ENCODE assay signal across 8 cellular contexts in genomic region chr1:166876540-166876838, GRCh38. TPM values are rescaled to one million over a fixed set of nuclear protein-coding genes. Genes with fewer than 3 reads are reported as not detected.
DNase-seq lines count a peak whose midpoint lies in the region; ATAC-seq and TF ChIP-seq lines count a peak whose summit lies in the region.

No MANE protein-coding gene starts in this region.

- H3K4me3 Mint-ChIP-seq in activated naive CD8-positive, alpha-beta T cell treated with anti-CD3 and anti-CD28 coated beads, Interleukin-2, amount 10 ng/mL, durations not matched to agents 7 days and 5 days: peak overlapping the region; percentile 99

- POLR2A ChIA-PET in activated naive CD8-positive, alpha-beta T cell treated with anti-CD3 and anti-CD28 coated beads, Interleukin-2, amount 10 ng/mL, durations not matched to agents 7 days and 5 days (lab: Charles Lee): interaction anchor here (0.9 to 2.3 kb wide), 8 partner anchors 29 to 741 kb away, joined by 3 to 21 read pairs (median 6); partner anchors contain the start of genes POGK and POU2F1

- peaks cover 28% of the 10 kb centered on the region for H3K4me1 Mint-ChIP-seq in activated naive CD8-positive, alpha-beta T cell treated with anti-CD3 and anti-CD28 coated beads, Interleukin-2, amount 10 ng/mL, durations not matched to agents 7 days and 5 days

- DNase-seq in GM12865 (ENCODE audit: low read depth): no peak
- DNase-seq in activated naive CD8-positive, alpha-beta T cell treated with anti-CD3 and anti-CD28 coated beads, Interleukin-2, amount 10 ng/mL, durations not matched to agents 7 days and 5 days: no peak
- no peak for DNase-seq in HuH-7 (ENCODE audit: low spot score)
- no peak for DNase-seq in SK-N-DZ (ENCODE audit: low spot score)
- no peak for DNase-seq in GM13977 (ENCODE audit: low spot score)
- no peak for DNase-seq in NCI-H774 (lab: John Stamatoyannopoulos, UW)

- peaks cover 11% of the 10 kb centered on the region for H3K36me3 Mint-ChIP-seq in activated naive CD8-positive, alpha-beta T cell treated with anti-CD3 and anti-CD28 coated beads, Interleukin-2, amount 10 ng/mL, durations not matched to agents 7 days and 5 days

- H3K4me3 ChIP-seq in GM12865 (ENCODE audit: low read depth, low read length): peak overlapping the region; percentile 73
- H3K4me3 ChIP-seq in mononuclear cell (ENCODE audit: low read length): peak overlapping the region; percentile 57

- peaks cover 21% of the 10 kb centered on the region for H3K4me1 ChIP-seq in mononuclear cell (ENCODE audit: insufficient read depth, low read length)

- no peaks in the 10 kb centered on the region for H3K9me3 ChIP-seq in mononuclear cell (ENCODE audit: low read depth, low read length)

- TF ChIP-seq CTCF in GM12865 (IDR thresholded peaks at IDR 0.05; ENCODE audit: insufficient read depth, low read depth, low read length, missing control alignments) (peak; percentile 13), GM13977 (IDR thresholded peaks at IDR 0.05; ENCODE audit: extremely low read depth, insufficient read depth, missing control alignments) (no peak)

- H3K27me3 ChIP-seq in mononuclear cell (ENCODE audit: insufficient read depth, low read length): no peaks in the 10 kb centered on the region

- H3K9me3 Mint-ChIP-seq in activated naive CD8-positive, alpha-beta T cell treated with anti-CD3 and anti-CD28 coated beads, Interleukin-2, amount 10 ng/mL, durations not matched to agents 7 days and 5 days: no peaks in the 10 kb centered on the region

- in situ Hi-C loops in GM13977 (cut with MboI; ENCODE audit: low pct_unique_long_range_greater_than_20kb, low sequenced_read_pairs, unreplicated experiment): no loop called here

- ATAC-seq in HG02885 (IDR thresholded peaks at IDR 0.05; ENCODE audit: poor library complexity, unreplicated experiment): peak; percentile 3
- ATAC-seq in activated naive CD8-positive, alpha-beta T cell treated with anti-CD3 and anti-CD28 coated beads, Interleukin-2, amount 10 ng/mL, durations not matched to agents 7 days and 5 days (ENCODE audit: low read depth): no peak

- H3K27ac Mint-ChIP-seq in activated naive CD8-positive, alpha-beta T cell treated with anti-CD3 and anti-CD28 coated beads, Interleukin-2, amount 10 ng/mL, durations not matched to agents 7 days and 5 days: peak overlapping the region; percentile 99

- peaks cover 4% of the 10 kb centered on the region for H3K27me3 Mint-ChIP-seq in activated naive CD8-positive, alpha-beta T cell treated with anti-CD3 and anti-CD28 coated beads, Interleukin-2, amount 10 ng/mL, durations not matched to agents 7 days and 5 days

RNA-seq across cellular contexts. Expression of gene TADA1, which starts 0.4 kb away (rescaled TPM):
- total RNA-seq in activated naive CD8-positive, alpha-beta T cell treated with anti-CD3 and anti-CD28 coated beads, Interleukin-2, amount 10 ng/mL, durations not matched to agents 7 days and 5 days: 10 to 100 TPM; 14.4 to 15.3 TPM
- total RNA-seq in mononuclear cell: 27.5 TPM
- 35.4 and 41.7 TPM in 2 replicates for polyA plus RNA-seq in SK-N-DZ (2014; cell fraction: cytosol; rRNA removed)
- 31.4 and 31.6 TPM in 2 replicates for polyA plus RNA-seq in SK-N-DZ (2014; cell fraction: nucleus; rRNA removed)

RNA-seq across cellular contexts. Expression of gene POGK, which starts 37.2 kb away (rescaled TPM):
- total RNA-seq in activated naive CD8-positive, alpha-beta T cell treated with anti-CD3 and anti-CD28 coated beads, Interleukin-2, amount 10 ng/mL, durations not matched to agents 7 days and 5 days: 10 to 100 TPM; 36.1 to 37.7 TPM
- total RNA-seq in mononuclear cell: 23.6 TPM
- 37.5 and 40.7 TPM in 2 replicates for polyA plus RNA-seq in SK-N-DZ (2014; cell fraction: cytosol; rRNA removed)
- 28.5 and 34.8 TPM in 2 replicates for polyA plus RNA-seq in SK-N-DZ (2014; cell fraction: nucleus; rRNA removed)
